ENCODE assay signal across 8 cellular contexts in genomic region chr12:65123435-65124063, GRCh38. TPM values are rescaled to one million over a fixed set of nuclear protein-coding genes. Genes with fewer than 3 reads are reported as not detected.
DNase-seq lines count a peak whose midpoint lies in the region; ATAC-seq and TF ChIP-seq lines count a peak whose summit lies in the region.

No MANE protein-coding gene starts in this region.

- in situ Hi-C loops in SK-MEL-5 (cut with HindIII; ENCODE audit: low pct_unique_long_range_greater_than_20kb, low sequenced_read_pairs), result no loop called here

- no peaks in the 10 kb centered on the region for H3K36me3 Mint-ChIP-seq in activated CD4-positive, alpha-beta T cell treated with anti-CD3 and anti-CD28 coated beads for 36 hours (ENCODE audit: low read depth)

- CTCF ChIA-PET in activated CD4-positive, alpha-beta T cell treated with anti-CD3 and anti-CD28 coated beads for 36 hours (lab: Charles Lee), result interaction anchor here (0.7 to 3.9 kb wide), 16 partner anchors 11 to 328 kb away, joined by 3 to 20 read pairs (median 4); no protein-coding TSS in a partner anchor

- no peaks in the 10 kb centered on the region for H3K9me3 Mint-ChIP-seq in activated CD4-positive, alpha-beta T cell treated with anti-CD3 and anti-CD28 coated beads for 36 hours (ENCODE audit: low read depth)

- H3K27me3 Mint-ChIP-seq in activated CD4-positive, alpha-beta T cell treated with anti-CD3 and anti-CD28 coated beads for 36 hours, result peaks cover 21% of the 10 kb centered on the region

- peak; percentile 49 for DNase-seq in activated CD4-positive, alpha-beta T cell treated with anti-CD3 and anti-CD28 coated beads for 36 hours
- DNase-seq in activated CD4-positive, alpha-beta T cell treated with anti-CD3 and anti-CD28 coated beads for 1 hour, result no peak
- DNase-seq in LoVo (ENCODE audit: low spot score), result peak; percentile 62
- peak; percentile 66 for DNase-seq in SK-MEL-5 (ENCODE audit: low read depth, low spot score)
- DNase-seq in fibroblast of the aortic adventitia (ENCODE audit: low read depth), result peak; percentile 54
- peak; percentile 33 for DNase-seq in stimulated activated CD8-positive, alpha-beta memory T cell treated with anti-CD3 and anti-CD28 coated beads, Interleukin-4, amount 100 ng/mL, for 48 hours
- no peak for DNase-seq in activated CD4-positive, CD25-positive, alpha-beta regulatory T cell treated with anti-CD3 and anti-CD28 coated beads, Interleukin-2, amount 50 U/mL, for 72 hours

- H3K4me3 Mint-ChIP-seq in activated CD4-positive, alpha-beta T cell treated with anti-CD3 and anti-CD28 coated beads for 36 hours, result no peak overlapping the region

- peak; percentile 67 for TF ChIP-seq CTCF in fibroblast of the aortic adventitia (IDR thresholded peaks at IDR 0.05; ENCODE audit: insufficient read depth, low read length)

- ATAC-seq in activated CD4-positive, alpha-beta T cell treated with anti-CD3 and anti-CD28 coated beads for 36 hours, result no peak
- no peak for ATAC-seq in GM18519 (IDR thresholded peaks at IDR 0.05; ENCODE audit: low FRiP score, unreplicated experiment)

- intact Hi-C loops in activated CD4-positive, alpha-beta T cell treated with anti-CD3 and anti-CD28 coated beads for 36 hours (cut with DNase I, micrococcal nuclease), result loop anchor here (1.0 to 5.0 kb wide), 7 partner anchors 49 to 327 kb away; no protein-coding TSS in a partner anchor

- no peak overlapping the region for H3K27ac Mint-ChIP-seq in activated CD4-positive, alpha-beta T cell treated with anti-CD3 and anti-CD28 coated beads for 36 hours

- H3K4me1 Mint-ChIP-seq in activated CD4-positive, alpha-beta T cell treated with anti-CD3 and anti-CD28 coated beads for 36 hours, result peaks cover 6% of the 10 kb centered on the region

- POLR2A ChIA-PET in activated CD4-positive, alpha-beta T cell treated with anti-CD3 and anti-CD28 coated beads for 36 hours (lab: Charles Lee), result no interaction called here

- no peak overlapping the region for H3K4me3 ChIP-seq in fibroblast of the aortic adventitia (ENCODE audit: low read depth, low read length)

RNA-seq across cellular contexts. Expression of gene WIF1, which starts 2.4 kb away (rescaled TPM):
- not detected for total RNA-seq in activated CD4-positive, alpha-beta T cell treated with anti-CD3 and anti-CD28 coated beads for 36 hours
- not detected in 2 replicates for total RNA-seq in SK-MEL-5 (2014; rRNA removed; shearing (Covaris generic))
- not detected in 2 replicates for polyA plus RNA-seq in SK-MEL-5 (2015; cell fraction: cytosol; rRNA removed)
- not detected in 2 replicates for polyA plus RNA-seq in SK-MEL-5 (2015; cell fraction: nucleus; rRNA removed)
- under 0.01 TPM in 1 of 2 replicates, not detected in the other for total RNA-seq in fibroblast of the aortic adventitia (ENCODE audit: low replicate concordance)

RNA-seq across cellular contexts. Expression of gene LEMD3, which starts 45.8 kb away (rescaled TPM):
- 10 to 100 TPM; 15.9 to 17.6 TPM for total RNA-seq in activated CD4-positive, alpha-beta T cell treated with anti-CD3 and anti-CD28 coated beads for 36 hours
- 20.7 and 22.2 TPM in 2 replicates for total RNA-seq in SK-MEL-5 (2014; rRNA removed; shearing (Covaris generic))
- polyA plus RNA-seq in SK-MEL-5 (2015; cell fraction: cytosol; rRNA removed), result 20.2 and 21.7 TPM in 2 replicates
- polyA plus RNA-seq in SK-MEL-5 (2015; cell fraction: nucleus; rRNA removed), result 28.8 and 39.1 TPM in 2 replicates
- 20.2 and 24.2 TPM in 2 replicates for total RNA-seq in fibroblast of the aortic adventitia (ENCODE audit: low replicate concordance)

Comparison
In these comparisons a context has a peak if more than half of its experiments do, and no peak if none do; other contexts are left out.
1. DNase-seq: peak in activated CD4-positive, alpha-beta T cell treated with anti-CD3 and anti-CD28 coated beads for 36 hours (single experiment), LoVo (single experiment), SK-MEL-5 (single experiment), fibroblast of the aortic adventitia (single experiment) and stimulated activated CD8-positive, alpha-beta memory T cell treated with anti-CD3 and anti-CD28 coated beads, Interleukin-4, amount 100 ng/mL, for 48 hours (single experiment); none in activated CD4-positive, alpha-beta T cell treated with anti-CD3 and anti-CD28 coated beads for 1 hour (single experiment) and activated CD4-positive, CD25-positive, alpha-beta regulatory T cell treated with anti-CD3 and anti-CD28 coated beads, Interleukin-2, amount 50 U/mL, for 72 hours (single experiment).